11 cellular contexts compared by ENCODE assay signal in genomic region chr22:23054531-23055257, GRCh38. TPM values are rescaled to one million over a fixed set of nuclear protein-coding genes. Genes with fewer than 3 reads are reported as not detected.
DNase-seq lines count a peak whose midpoint lies in the region; ATAC-seq, FAIRE-seq and TF ChIP-seq lines count a peak whose summit lies in the region.
"Had no signal": no experiment of that assay in that cellular context is flagged by ENCODE, and none has a peak within 500 bp of the region (broad histone marks: within the 10 kb centered on the region; RNA-seq: fewer than 3 reads in every experiment).

No MANE protein-coding gene starts in this region.

- peaks cover 4% of the 10 kb centered on the region for H3K9me3 Mint-ChIP-seq in activated CD8-positive, alpha-beta T cell treated with anti-CD3 and anti-CD28 coated beads, Interleukin-2, amount 10 ng/mL, durations not matched to agents 7 days and 5 days (ENCODE audit: insufficient read depth)

- H3K27ac ChIP-seq in caudate nucleus (ENCODE audit: low read depth, low read length): no peak overlapping the region
- H3K27ac ChIP-seq: gastroesophageal sphincter had no signal

- TF ChIP-seq CTCF in GM10266 (IDR thresholded peaks at IDR 0.05; ENCODE audit: control insufficient read depth, insufficient read depth, low read depth, missing control alignments): no peak

- no peak overlapping the region for H3K27ac Mint-ChIP-seq in activated CD8-positive, alpha-beta T cell treated with anti-CD3 and anti-CD28 coated beads, Interleukin-2, amount 10 ng/mL, durations not matched to agents 7 days and 5 days

- peak; percentile 49 for DNase-seq in GM10266 (ENCODE audit: extremely low spot score)
- no peak for DNase-seq in GM19239 (ENCODE audit: insufficient read length, low spot score)
- peak; percentile 29 for DNase-seq in inferior parietal cortex (ENCODE audit: extremely low spot score)
- DNase-seq in caudate nucleus (lab: John Stamatoyannopoulos, UW): no peak
- DNase-seq in activated CD8-positive, alpha-beta T cell treated with anti-CD3 and anti-CD28 coated beads, Interleukin-2, amount 10 ng/mL, durations not matched to agents 7 days and 5 days: no peak
- DNase-seq in iPS-NIHi11 (ENCODE audit: low spot score): no peak
- DNase-seq: DND-41, OCI-M1 had no signal

- H3K4me3 Mint-ChIP-seq in activated CD8-positive, alpha-beta T cell treated with anti-CD3 and anti-CD28 coated beads, Interleukin-2, amount 10 ng/mL, durations not matched to agents 7 days and 5 days: no peak overlapping the region

- ATAC-seq in HG03460 (IDR thresholded peaks at IDR 0.05; ENCODE audit: unreplicated experiment) (peak; percentile 61), GM18868 (IDR thresholded peaks at IDR 0.05; ENCODE audit: unreplicated experiment) (no peak)
- ATAC-seq in activated CD8-positive, alpha-beta T cell treated with anti-CD3 and anti-CD28 coated beads, Interleukin-2, amount 10 ng/mL, durations not matched to agents 7 days and 5 days: no peak
- ATAC-seq: gastroesophageal sphincter had no signal

- peaks cover 6% of the 10 kb centered on the region for H3K4me1 Mint-ChIP-seq in activated CD8-positive, alpha-beta T cell treated with anti-CD3 and anti-CD28 coated beads, Interleukin-2, amount 10 ng/mL, durations not matched to agents 7 days and 5 days (ENCODE audit: low read depth)

- peaks cover 32% of the 10 kb centered on the region for H3K27me3 Mint-ChIP-seq in activated CD8-positive, alpha-beta T cell treated with anti-CD3 and anti-CD28 coated beads, Interleukin-2, amount 10 ng/mL, durations not matched to agents 7 days and 5 days (ENCODE audit: low read depth)

- peak; percentile 95 for FAIRE-seq in GM19239 (lab: Jason Lieb, UNC)

- POLR2A ChIA-PET in activated CD8-positive, alpha-beta T cell treated with anti-CD3 and anti-CD28 coated beads, Interleukin-2, amount 10 ng/mL, durations not matched to agents 7 days and 5 days (lab: Charles Lee): no interaction called here

- H3K36me3 Mint-ChIP-seq in activated CD8-positive, alpha-beta T cell treated with anti-CD3 and anti-CD28 coated beads, Interleukin-2, amount 10 ng/mL, durations not matched to agents 7 days and 5 days (ENCODE audit: low read depth): no peaks in the 10 kb centered on the region

- CTCF ChIA-PET in activated CD8-positive, alpha-beta T cell treated with anti-CD3 and anti-CD28 coated beads, Interleukin-2, amount 10 ng/mL, durations not matched to agents 7 days and 5 days (lab: Charles Lee): no interaction called here

RNA-seq across cellular contexts. Expression of gene GNAZ, which starts 15.6 kb away (rescaled TPM):
- total RNA-seq in activated CD8-positive, alpha-beta T cell treated with anti-CD3 and anti-CD28 coated beads, Interleukin-2, amount 10 ng/mL, durations not matched to agents 7 days and 5 days: under 1 TPM; 0.21 to 0.26 TPM

Comparison
In these comparisons a context has a peak if more than half of its experiments do, and no peak if none do; other contexts are left out.
1. DNase-seq: peak in GM10266 (single experiment) and inferior parietal cortex (single experiment); none in GM19239 (single experiment), caudate nucleus (0 of 61), activated CD8-positive, alpha-beta T cell treated with anti-CD3 and anti-CD28 coated beads, Interleukin-2, amount 10 ng/mL, durations not matched to agents 7 days and 5 days (single experiment) and iPS-NIHi11 (single experiment).